1 cellular context compared by ENCODE assay signal in the genomic region with DNA sequence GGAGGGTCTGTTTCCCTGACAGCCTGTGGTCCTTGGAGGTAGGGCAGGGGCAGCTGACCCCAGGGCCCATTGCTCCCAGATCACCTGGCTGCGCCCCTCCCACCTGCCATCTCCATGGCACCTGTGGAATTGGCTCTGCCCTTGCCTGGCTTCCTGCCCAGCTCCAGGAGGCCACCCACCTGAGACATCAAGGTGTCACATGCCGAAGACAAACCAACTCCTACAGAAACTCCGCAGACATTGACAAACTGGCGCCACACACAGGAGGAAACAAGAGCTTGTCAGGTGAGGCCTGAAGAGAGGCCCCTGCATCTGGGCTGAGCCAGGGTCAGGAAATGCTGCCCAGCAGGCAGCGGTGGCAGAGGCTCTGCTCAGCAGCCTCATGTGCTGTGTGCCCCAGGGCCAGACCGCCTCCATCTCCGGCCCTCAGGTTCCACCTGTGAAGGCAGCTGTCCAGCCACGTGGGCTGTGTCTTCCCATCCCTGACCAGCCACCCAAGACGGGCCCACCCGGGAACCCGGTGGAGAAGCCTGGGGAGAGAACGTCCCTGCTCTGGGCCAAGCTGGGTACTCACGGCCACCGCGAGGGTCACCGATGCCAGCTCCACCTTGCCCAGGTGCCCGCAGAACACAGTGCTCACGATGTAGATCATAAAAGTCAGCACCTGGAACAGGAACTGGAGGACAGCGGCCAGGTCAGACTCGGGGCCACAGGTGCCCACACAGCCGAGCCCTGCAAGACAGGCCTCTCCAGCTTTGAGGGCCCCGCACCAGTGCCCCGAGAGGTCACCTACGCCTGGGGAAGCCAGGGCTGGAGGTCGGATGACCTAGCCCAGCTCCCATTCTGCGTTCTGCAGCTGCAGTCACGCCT.
TF ChIP-seq lines count a peak whose summit lies in the region.

No MANE protein-coding gene starts in this region.

TF ChIP-seq in H1, 55 proteins besides CTCF, POLR2A, EP300 and RAD21:
- TF ChIP-seq CHD2 (IDR thresholded peaks at IDR 0.05; ENCODE audit: low read length), result no peak
- no peak for TF ChIP-seq BACH1 (IDR thresholded peaks at IDR 0.05; ENCODE audit: low read length)
- TF ChIP-seq CHD1 (IDR thresholded peaks at IDR 0.05; ENCODE audit: low read depth, low read length), result no peak
- no peak for TF ChIP-seq BCL11A (IDR thresholded peaks at IDR 0.05; ENCODE audit: low read depth in 2 of 2, low read length in 2 of 2)
- TF ChIP-seq RFX5 (IDR thresholded peaks at IDR 0.05; ENCODE audit: borderline replicate concordance, low read depth, low read length), result no peak
- TF ChIP-seq GTF2F1 (IDR thresholded peaks at IDR 0.05; ENCODE audit: borderline replicate concordance, low read depth, low read length), result no peak
- TF ChIP-seq HDAC2 (IDR thresholded peaks at IDR 0.05; ENCODE audit: borderline replicate concordance in 1 of 2, low read depth in 2 of 2, low read length in 2 of 2), result no peak
- TF ChIP-seq BRCA1 (IDR thresholded peaks at IDR 0.05; ENCODE audit: low read depth, low read length), result no peak
- no peak for TF ChIP-seq E2F6 (IDR thresholded peaks at IDR 0.05)
